In genomic region chr11:95089620-95090542, GRCh38 we compare ENCODE assay signal across 8 cellular contexts. TPM values are rescaled to one million over a fixed set of nuclear protein-coding genes. Genes with fewer than 3 reads are reported as not detected.
DNase-seq lines count a peak whose midpoint lies in the region; ATAC-seq and TF ChIP-seq lines count a peak whose summit lies in the region.

Gene ENDOD1, plus strand, starts transcription at chr11:95089846. Its CDS starts 82 bp downstream, at chr11:95089928.

- H3K4me1 ChIP-seq in colonic mucosa = peaks cover 26% of the 10 kb centered on the region

- H3K36me3 ChIP-seq in colonic mucosa = no peaks in the 10 kb centered on the region

- no peaks in the 10 kb centered on the region for H3K27me3 ChIP-seq in colonic mucosa

- no peaks in the 10 kb centered on the region for H3K9me3 ChIP-seq in colonic mucosa

- intact Hi-C loops in colonic mucosa (cut with DNase I) = no loop called here

- H3K4me3 ChIP-seq in colonic mucosa = peak within 1 kb of the TSS; percentile 96

- peak within 1 kb of the TSS; percentile 87 to 90 for H3K9ac ChIP-seq in colonic mucosa (ENCODE audit: low read depth in 2 of 2, low read length in 2 of 2)

- no peak for TF ChIP-seq CTCF in colonic mucosa (IDR thresholded peaks at IDR 0.05)

- in situ Hi-C loops in ACHN (cut with HindIII; ENCODE audit: low pct_ligation_motif_present, low pct_unique_long_range_greater_than_20kb, low sequenced_read_pairs) = no loop called here

- DNase-seq in ACHN (peak; percentile 80), NCI-H226 (peak; percentile 73), colonic mucosa (peak; percentile 88), left kidney (ENCODE audit: low read depth, low spot score) (peak; percentile 94)
- DNase-seq in activated CD4-positive, alpha-beta T cell treated with anti-CD3 and anti-CD28 coated beads for 1 hour = peak; percentile 78
- peak; percentile 82 to 85 for DNase-seq in stimulated activated CD4-positive, alpha-beta T cell treated with anti-CD3 and anti-CD28 coated beads, Interleukin-2, amount 100 ng/mL, for 24 hours

- ATAC-seq in GM18519 (IDR thresholded peaks at IDR 0.05; ENCODE audit: low FRiP score, unreplicated experiment) (peak; percentile 87), HG03039 (IDR thresholded peaks at IDR 0.05; ENCODE audit: unreplicated experiment) (peak; percentile 94)

- peak within 1 kb of the TSS; percentile 93 for H3K27ac ChIP-seq in colonic mucosa

RNA-seq across cellular contexts. Expression of gene ENDOD1, which starts in this region (rescaled TPM):
- 10 to 100 TPM; 68.1 to 71.8 TPM for total RNA-seq in colonic mucosa

Comparison
In these comparisons a context has a peak if more than half of its experiments do, and no peak if none do; other contexts are left out.
1. Peak in every context shown above with its lines: DNase-seq, ATAC-seq, H3K4me3 ChIP-seq and H3K27ac ChIP-seq.